In the genomic region with DNA sequence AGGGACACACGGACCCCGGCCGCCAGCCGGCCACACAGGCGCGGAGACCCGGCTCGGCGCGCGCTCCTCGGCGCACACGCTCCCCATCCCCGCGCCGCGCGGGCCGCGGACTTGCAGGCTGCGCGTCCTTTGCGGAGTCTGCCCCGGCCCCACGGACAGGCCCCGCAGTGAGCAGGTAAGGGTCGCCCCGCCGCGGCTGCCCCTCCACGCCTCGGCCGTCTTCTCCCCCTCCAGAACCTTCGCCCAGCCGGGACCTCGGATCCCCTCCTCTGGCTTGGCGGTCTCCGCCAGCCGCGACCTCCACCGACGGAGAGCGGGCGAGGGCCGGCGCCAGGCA, we compare ENCODE assay signal across 1 cellular context.
TF ChIP-seq lines count a peak whose summit lies in the region.

No MANE protein-coding gene starts in this region.

TF ChIP-seq in IMR-90, 13 proteins besides CTCF, POLR2A, EP300 and RAD21 (continued from another document):
- TF ChIP-seq SMC3 (IDR thresholded peaks at IDR 0.05; ENCODE audit: low read depth, low read length) (no peak), MAZ (IDR thresholded peaks at IDR 0.05; ENCODE audit: borderline replicate concordance, low read depth, low read length) (no peak)
